In genomic region chr7:123823898-123824753, GRCh38 we compare ENCODE assay signal across 1 cellular context.
TF ChIP-seq lines count a peak whose summit lies in the region.

No MANE protein-coding gene starts in this region.

TF ChIP-seq in GM23338, 12 proteins besides CTCF, POLR2A, EP300 and RAD21 (continued from another document):
- TF ChIP-seq ZNF331 (CRISPR knock-in tag; IDR thresholded peaks at IDR 0.05; ENCODE audit: low read depth) (no peak), ZNF114 (CRISPR knock-in tag; IDR thresholded peaks at IDR 0.05) (no peak)
TF ChIP-seq in GM23338: peak in this region for 0.
